In genomic region chr7:79287976-79288375, GRCh38 we compare ENCODE assay signal across 15 cellular contexts.
"Had no signal": no experiment of that assay in that cellular context is flagged by ENCODE, and none has a peak within 500 bp of the region (broad histone marks: within the 10 kb centered on the region; RNA-seq: fewer than 3 reads in every experiment).

No MANE protein-coding gene starts in this region.

- H3K4me3 ChIP-seq: adrenal gland, body of pancreas, gastroesophageal sphincter, sigmoid colon, suprapubic skin had no signal

- H3K27ac ChIP-seq: adrenal gland, body of pancreas, gastroesophageal sphincter, sigmoid colon, suprapubic skin had no signal

- DNase-seq: activated CD4-positive, alpha-beta T cell treated with anti-CD3 and anti-CD28 coated beads, Interleukin-2, amount 10 ng/mL, durations not matched to agents 7 days and 5 days; activated CD4-positive, CD25-positive, alpha-beta regulatory T cell; activated CD8-positive, alpha-beta memory T cell treated with anti-CD3 and anti-CD28 coated beads for 24 hours; activated naive CD4-positive, alpha-beta T cell treated with anti-CD3 and anti-CD28 coated beads for 36 hours; activated T-cell treated with anti-CD3 and anti-CD28 coated beads for 4 hours; adrenal gland; body of pancreas; hippocampal formation; sigmoid colon; stimulated activated CD4-positive, alpha-beta T cell treated with anti-CD3 and anti-CD28 coated beads, Interleukin-12 subunit alpha, Interleukin-12 subunit beta, amount 100 ng/mL, for 4 hours; stimulated activated naive CD8-positive, alpha-beta T cell treated with anti-CD3 and anti-CD28 coated beads, Interleukin-15, Interleukin-2, amounts not matched to agents 100 U/mL and 50 U/mL, for 24 hours had no signal

- H3K4me1 ChIP-seq: body of pancreas, suprapubic skin had no signal

- H3K9me3 ChIP-seq: adrenal gland, body of pancreas, gastroesophageal sphincter, sigmoid colon, suprapubic skin had no signal

- H3K36me3 ChIP-seq: adrenal gland, gastroesophageal sphincter, sigmoid colon, suprapubic skin had no signal

- H3K27me3 ChIP-seq: adrenal gland, body of pancreas, gastroesophageal sphincter, sigmoid colon, suprapubic skin had no signal

- ATAC-seq: activated T-helper 17 cell treated with anti-CD3 and anti-CD28 coated beads, Interleukin-2, amount 50 U/mL, for 72 hours; body of pancreas; gastroesophageal sphincter; SK-N-SH treated with all-trans-retinoic acid at 6 μM for 48 hours; stimulated activated naive CD8-positive, alpha-beta T cell treated with anti-CD3 and anti-CD28 coated beads, Interleukin-15, Interleukin-2, amounts not matched to agents 100 U/mL and 50 U/mL, for 24 hours had no signal
